In genomic region chr16:28301154-28301553, GRCh38 we compare ENCODE assay signal across 14 cellular contexts. TPM values are rescaled to one million over a fixed set of nuclear protein-coding genes. Genes with fewer than 3 reads are reported as not detected.
DNase-seq lines count a peak whose midpoint lies in the region; ATAC-seq and TF ChIP-seq lines count a peak whose summit lies in the region.
"Had no signal": no experiment of that assay in that cellular context is flagged by ENCODE, and none has a peak within 500 bp of the region (broad histone marks: within the 10 kb centered on the region; RNA-seq: fewer than 3 reads in every experiment).

No MANE protein-coding gene starts in this region.

- no peak overlapping the region for H3K4me3 ChIP-seq in HEK293 (ENCODE audit: low read depth, low read length)
- H3K4me3 ChIP-seq in right cardiac atrium (ENCODE audit: low read length) = no peak overlapping the region
- H3K4me3 ChIP-seq in gastrocnemius medialis = no peak overlapping the region

- peak overlapping the region; percentile 36 for H3K27ac Mint-ChIP-seq in CD4-positive, alpha-beta T cell

- H3K36me3 Mint-ChIP-seq in CD4-positive, alpha-beta T cell (ENCODE audit: low read depth) = peaks cover 51% of the 10 kb centered on the region

- CTCF ChIA-PET in CD4-positive, alpha-beta T cell (lab: Charles Lee) = no interaction called here
- CTCF ChIA-PET in HEK293 (lab: Yijun Ruan, JAX) = interaction anchor here (0.6 to 1.8 kb wide), 6 partner anchors 8 to 309 kb away, joined by 3 to 8 read pairs (median 4); no protein-coding TSS in a partner anchor

- H3K27me3 ChIP-seq in CD4-positive, alpha-beta T cell (ENCODE audit: control insufficient read depth, insufficient read depth, low read length) = no peaks in the 10 kb centered on the region
- no peaks in the 10 kb centered on the region for H3K27me3 ChIP-seq in right cardiac atrium (ENCODE audit: control insufficient read depth, insufficient read depth)
- no peaks in the 10 kb centered on the region for H3K27me3 ChIP-seq in gastrocnemius medialis

- H3K27me3 Mint-ChIP-seq in CD4-positive, alpha-beta T cell = no peaks in the 10 kb centered on the region
- H3K27me3 Mint-ChIP-seq: CD4-positive, alpha-beta memory T cell had no signal

- DNase-seq in CD4-positive, alpha-beta T cell = no peak
- DNase-seq in right cardiac atrium (no peak), gastrocnemius medialis (peak; percentile 15 to 62), RKO (ENCODE audit: low spot score) (no peak), HCEC 1CT (no peak)
- DNase-seq in activated naive CD4-positive, alpha-beta T cell treated with anti-CD3 and anti-CD28 coated beads, Interleukin-2, amount 50 U/mL, for 16 hours = no peak
- DNase-seq: CD4-positive, alpha-beta memory T cell; DMS79; H7; NCI-H1092; NCI-H2081 treated with DMSO at 0.1 percent for 48 hours; NCI-H510A; NCI-H774 had no signal

- peaks cover 64% of the 10 kb centered on the region for H3K4me1 Mint-ChIP-seq in CD4-positive, alpha-beta T cell (ENCODE audit: low read depth)

- H3K4me1 ChIP-seq in HEK293 (ENCODE audit: control insufficient read depth, insufficient read depth, low read length) (no peaks in the 10 kb centered on the region), right cardiac atrium (ENCODE audit: control insufficient read depth, insufficient read depth, low read length) (no peaks in the 10 kb centered on the region), gastrocnemius medialis (peaks cover 16 to 20% of the 10 kb centered on the region in 2 donors)

- no peak for ATAC-seq in CD4-positive, alpha-beta T cell (ENCODE audit: poor library complexity)
- ATAC-seq in right cardiac atrium = peak; percentile 28 to 39
- ATAC-seq in gastrocnemius medialis = peak; percentile 88 to 92

- H3K9me3 ChIP-seq in CD4-positive, alpha-beta T cell (ENCODE audit: control insufficient read depth, low read length) = no peaks in the 10 kb centered on the region
- no peaks in the 10 kb centered on the region for H3K9me3 ChIP-seq in HEK293 (ENCODE audit: control insufficient read depth, insufficient read depth, low read depth, low read length)
- H3K9me3 ChIP-seq in right cardiac atrium (ENCODE audit: control insufficient read depth, low read length) = no peaks in the 10 kb centered on the region
- no peaks in the 10 kb centered on the region for H3K9me3 ChIP-seq in gastrocnemius medialis

- 58% methylated on average over 6 of the region's 6 CpGs for WGBS in right cardiac atrium

- no peak overlapping the region for H3K4me3 Mint-ChIP-seq in CD4-positive, alpha-beta T cell
- H3K4me3 Mint-ChIP-seq: CD4-positive, alpha-beta memory T cell had no signal

- in situ Hi-C loops in gastrocnemius medialis (cut with MboI; ENCODE audit: low sequenced_read_pairs in 4 of 4) = no loop called here

- no peaks in the 10 kb centered on the region for H3K9me3 Mint-ChIP-seq in CD4-positive, alpha-beta T cell
- H3K9me3 Mint-ChIP-seq: CD4-positive, alpha-beta memory T cell had no signal

- TF ChIP-seq POLR2A in gastrocnemius medialis (IDR thresholded peaks at IDR 0.05) = no peak

- intact Hi-C loops in CD4-positive, alpha-beta T cell (cut with DNase I, micrococcal nuclease) = no loop called here
- intact Hi-C loops in right cardiac atrium (cut with DNase I) (no loop called here), gastrocnemius medialis (cut with DNase I; ENCODE audit: low total_unique reads) (no loop called here)

- no peak for TF ChIP-seq CTCF in CD4-positive, alpha-beta T cell (IDR thresholded peaks at IDR 0.05)
- TF ChIP-seq CTCF in HEK293 (tag by site-specific recombination; IDR thresholded peaks at IDR 0.05) (no peak), gastrocnemius medialis (IDR thresholded peaks at IDR 0.05 in 4 of 5, conservative IDR thresholded peaks at IDR 0.05 in 1 of 5) (no peak)

- no peaks in the 10 kb centered on the region for H3K36me3 ChIP-seq in HEK293 (ENCODE audit: control insufficient read depth in 2 of 2, insufficient read depth in 1 of 2, low read length in 2 of 2)
- no peaks in the 10 kb centered on the region for H3K36me3 ChIP-seq in gastrocnemius medialis

- H3K27ac ChIP-seq in CD4-positive, alpha-beta T cell (ENCODE audit: low read depth, low read length) = no peak overlapping the region
- H3K27ac ChIP-seq in HEK293 (ENCODE audit: extremely low read depth, low read depth, low read length) = no peak overlapping the region
- no peak overlapping the region for H3K27ac ChIP-seq in right cardiac atrium (ENCODE audit: low read length)
- H3K27ac ChIP-seq in gastrocnemius medialis = peak overlapping the region; percentile 32 to 74 (median 64)

- POLR2A ChIA-PET in CD4-positive, alpha-beta T cell (lab: Charles Lee) = interaction anchor here (2.0 to 7.4 kb wide), 2 partner anchors 8 to 9 kb away, joined by 6 to 50 read pairs; partner anchors contain the start of gene SBK1
- POLR2A ChIA-PET in HEK293 (lab: Yijun Ruan, JAX) = no interaction called here

TF ChIP-seq in HEK293, 187 proteins besides CTCF, POLR2A, EP300 and RAD21:
- TF ChIP-seq ZIC2 (tag by site-specific recombination; IDR thresholded peaks at IDR 0.05) = peak; percentile 54; the same call in 1 of the 2 replicates
- TF ChIP-seq ZFP69B (tag by site-specific recombination; IDR thresholded peaks at IDR 0.05) = no peak
TF ChIP-seq in HEK293: peak in this region for 1.

RNA-seq across cellular contexts. Expression of gene SBK1, which starts 8.8 kb away (rescaled TPM):
- total RNA-seq in CD4-positive, alpha-beta T cell = 10 to 100 TPM; 13.0 to 13.5 TPM
- total RNA-seq in right cardiac atrium (1 to 10 TPM in 2 of 4 donors, under 1 TPM in 2; 0.19 to 1.3 (median 0.99) TPM), gastrocnemius medialis (1 to 10 TPM; 1.8 to 6.4 (median 4.5) TPM)
- 1.2 TPM for polyA plus RNA-seq in right cardiac atrium

Comparison
In these comparisons a context has a peak if more than half of its experiments do, and no peak if none do; other contexts are left out.
1. DNase-seq: peak in gastrocnemius medialis (2 of 2); none in CD4-positive, alpha-beta T cell (0 of 10), right cardiac atrium (0 of 3), activated naive CD4-positive, alpha-beta T cell treated with anti-CD3 and anti-CD28 coated beads, Interleukin-2, amount 50 U/mL, for 16 hours (single experiment), RKO (single experiment) and HCEC 1CT (single experiment).
2. H3K27ac ChIP-seq: peak in gastrocnemius medialis (4 of 4); none in CD4-positive, alpha-beta T cell (single experiment), HEK293 (single experiment) and right cardiac atrium (single experiment).